ENCODE assay signal across 8 cellular contexts in genomic region chr1:32393136-32393535, GRCh38. TPM values are rescaled to one million over a fixed set of nuclear protein-coding genes. Genes with fewer than 3 reads are reported as not detected.
DNase-seq lines count a peak whose midpoint lies in the region; ATAC-seq and TF ChIP-seq lines count a peak whose summit lies in the region.

No MANE protein-coding gene starts in this region.

- H3K4me3 ChIP-seq in GM06990 (replicated peaks; ENCODE audit: low read depth, low read length), result peak overlapping the region; percentile 91
- H3K4me3 ChIP-seq in fibroblast of mammary gland (ENCODE audit: control insufficient read depth, low read depth, low read length), result peak overlapping the region; percentile 92
- H3K4me3 ChIP-seq in retinal pigment epithelial cell (ENCODE audit: low read length), result peak overlapping the region; percentile 94
- H3K4me3 ChIP-seq in H7 (ENCODE audit: insufficient read depth, low read depth, low read length), result no peak overlapping the region; the same call in 1 of the 2 replicates

- TF ChIP-seq CTCF in GM06990 (IDR thresholded peaks at IDR 0.05; ENCODE audit: insufficient read depth, low read length, poor library complexity, severe bottlenecking) (no peak), fibroblast of mammary gland (conservative IDR thresholded peaks at IDR 0.05; ENCODE audit: control insufficient read depth, insufficient read depth, low read depth, low read length) (no peak), retinal pigment epithelial cell (conservative IDR thresholded peaks at IDR 0.05; ENCODE audit: low read depth, low read length) (no peak)

- H3K36me3 Mint-ChIP-seq in T-cell, result peaks cover 3% of the 10 kb centered on the region

- ATAC-seq in T-cell (replicated peaks in 1 of 4) (no peak), HG03565 (IDR thresholded peaks at IDR 0.05; ENCODE audit: unreplicated experiment) (no peak), GM18870 (IDR thresholded peaks at IDR 0.05; ENCODE audit: unreplicated experiment) (no peak)

- no peaks in the 10 kb centered on the region for H3K9me3 Mint-ChIP-seq in T-cell

- H3K27me3 Mint-ChIP-seq in T-cell, result no peaks in the 10 kb centered on the region

- peak overlapping the region; percentile 92 to 99 (median 98) for H3K4me3 Mint-ChIP-seq in T-cell

- DNase-seq in GM06990 (ENCODE audit: extremely low read depth, insufficient read length), result no peak
- no peak for DNase-seq in T-cell
- DNase-seq in fibroblast of mammary gland (ENCODE audit: low read depth), result peak; percentile 58
- DNase-seq in retinal pigment epithelial cell (ENCODE audit: low read depth), result no peak
- no peak for DNase-seq in stimulated activated CD8-positive, alpha-beta memory T cell treated with anti-CD3 and anti-CD28 coated beads, Interleukin-4, amount 100 ng/mL, for 48 hours
- DNase-seq in H7, result no peak

- H3K36me3 ChIP-seq in GM06990 (ENCODE audit: control insufficient read depth, insufficient read depth, low read length) (peaks cover 4% of the 10 kb centered on the region), H7 (replicated peaks; ENCODE audit: control insufficient read depth, insufficient read depth, low read length) (peaks cover 9% of the 10 kb centered on the region)

- POLR2A ChIA-PET in T-cell (lab: Charles Lee), result interaction anchor here in 1 of 2 donors (1.0 to 1.6 kb wide), 3 partner anchors 101 to 308 kb away, joined by 3 to 6 read pairs (median 6); partner anchors contain the start of genes HDAC1 and KPNA6

- peaks cover 29 to 31% (median 30%) of the 10 kb centered on the region in 3 donors for H3K4me1 Mint-ChIP-seq in T-cell

- H3K27me3 ChIP-seq in GM06990 (replicated peaks; ENCODE audit: control insufficient read depth, insufficient read depth, low read length) (no peaks in the 10 kb centered on the region), H7 (ENCODE audit: control insufficient read depth, insufficient read depth, low read length) (no peaks in the 10 kb centered on the region)

- H3K27ac Mint-ChIP-seq in T-cell, result peak overlapping the region; percentile 98 to 99

- CTCF ChIA-PET in T-cell (lab: Charles Lee), result interaction anchor here in 1 of 2 donors (1.8 kb wide), 1 partner anchor 10 kb away, joined by 4 read pairs; no protein-coding TSS in a partner anchor

RNA-seq across cellular contexts. Expression of gene BSDC1, which starts 1.1 kb away (rescaled TPM):
- 100 to 1,000 TPM in 3 of 5 donors, 10 to 100 TPM in 2; 93.4 to 190 (median 105) TPM for total RNA-seq in T-cell
- total RNA-seq in H7 (2014; rRNA removed; shearing (Covaris generic)), result 91.5 and 97.8 TPM in 2 replicates

RNA-seq across cellular contexts. Expression of gene TSSK3, which starts 30.8 kb away (rescaled TPM):
- 1 to 10 TPM in 3 of 5 donors, under 1 TPM in 1, not detected in 1; 0.65 to 4.3 (median 2.3) TPM for total RNA-seq in T-cell
- total RNA-seq in H7 (2014; rRNA removed; shearing (Covaris generic)), result 1.2 and 3.7 TPM in 2 replicates

RNA-seq across cellular contexts. Expression of gene FAM229A, which starts 30.9 kb away (rescaled TPM):
- 10 to 100 TPM; 27.0 to 43.0 (median 32.0) TPM for total RNA-seq in T-cell
- total RNA-seq in H7 (2014; rRNA removed; shearing (Covaris generic)), result 4.0 and 8.2 TPM in 2 replicates

RNA-seq across cellular contexts. Expression of gene MARCKSL1, which starts 57.1 kb away (rescaled TPM):
- 10 to 100 TPM; 28.1 to 46.5 (median 41.4) TPM for total RNA-seq in T-cell
- total RNA-seq in H7 (2014; rRNA removed; shearing (Covaris generic)), result 478 and 603 TPM in 2 replicates
